1 cellular context compared by ENCODE assay signal in genomic region chr5:111848374-111848914, GRCh38.
TF ChIP-seq lines count a peak whose summit lies in the region.

No MANE protein-coding gene starts in this region.

TF ChIP-seq in SK-N-SH treated with all-trans-retinoic acid at 6 μM for 48 hours, 23 proteins besides CTCF, POLR2A, EP300 and RAD21 (continued from another document):
- TF ChIP-seq POU6F1 (CRISPR knock-in tag; IDR thresholded peaks at IDR 0.05; ENCODE audit: borderline replicate concordance, low read depth) (no peak), TOX (CRISPR knock-in tag; IDR thresholded peaks at IDR 0.05; ENCODE audit: borderline replicate concordance) (no peak), ARNTL (CRISPR knock-in tag; IDR thresholded peaks at IDR 0.05; ENCODE audit: borderline replicate concordance, low read depth) (no peak), PPARA (CRISPR knock-in tag; IDR thresholded peaks at IDR 0.05; ENCODE audit: borderline replicate concordance) (no peak), ZFP3 (CRISPR knock-in tag; IDR thresholded peaks at IDR 0.05) (no peak), ZNF8 (CRISPR knock-in tag; IDR thresholded peaks at IDR 0.05) (no peak), SNAI2 (CRISPR knock-in tag; IDR thresholded peaks at IDR 0.05) (no peak)
TF ChIP-seq in SK-N-SH treated with all-trans-retinoic acid at 6 μM for 48 hours: peak in this region for 0.
